1 cellular context compared by ENCODE assay signal in genomic region chr20:54132612-54133433, GRCh38.
TF ChIP-seq lines count a peak whose summit lies in the region.

No MANE protein-coding gene starts in this region.

TF ChIP-seq in K562, 482 proteins besides CTCF, POLR2A, EP300 and RAD21 (continued from another document):
- TF ChIP-seq SMAD1 (IDR thresholded peaks at IDR 0.05; ENCODE audit: low read depth, low read length, partially characterized antibody), result no peak
- peak in 1 of 3 experiments; percentile 50; a peak in 1 of 6 replicates for TF ChIP-seq ZBTB11 (CRISPR knock-in tag; IDR thresholded peaks at IDR 0.05)
- TF ChIP-seq ARID4B (CRISPR knock-in tag; IDR thresholded peaks at IDR 0.05), result no peak
- no peak for TF ChIP-seq MED1 (CRISPR knock-in tag; IDR thresholded peaks at IDR 0.05; ENCODE audit: borderline replicate concordance)
- no peak for TF ChIP-seq ZNF395 (CRISPR knock-in tag; IDR thresholded peaks at IDR 0.05)
- TF ChIP-seq ZNF324 (CRISPR knock-in tag; IDR thresholded peaks at IDR 0.05), result no peak
